9 cellular contexts compared by ENCODE assay signal in genomic region chr2:96225016-96225533, GRCh38. TPM values are rescaled to one million over a fixed set of nuclear protein-coding genes. Genes with fewer than 3 reads are reported as not detected.
DNase-seq lines count a peak whose midpoint lies in the region; ATAC-seq and TF ChIP-seq lines count a peak whose summit lies in the region.
"Had no signal": no experiment of that assay in that cellular context is flagged by ENCODE, and none has a peak within 500 bp of the region (broad histone marks: within the 10 kb centered on the region; RNA-seq: fewer than 3 reads in every experiment).

No MANE protein-coding gene starts in this region.

- TF ChIP-seq POLR2A in breast epithelium (IDR thresholded peaks at IDR 0.05), result no peak

- intact Hi-C loops in mucosa of descending colon (cut with DNase I, micrococcal nuclease), result no loop called here
- intact Hi-C loops in breast epithelium (cut with DNase I; ENCODE audit: low total_unique reads), result no loop called here

- H3K27ac Mint-ChIP-seq in H9, result no peak overlapping the region

- no peak overlapping the region for H3K4ac ChIP-seq in H9 (ENCODE audit: low read depth, low read length)

- H4K91ac ChIP-seq in H9 (ENCODE audit: insufficient read length, low read depth, low read length), result no peak overlapping the region

- H3K4me1 ChIP-seq in mucosa of descending colon (ENCODE audit: low read depth) (no peaks in the 10 kb centered on the region), breast epithelium (no peaks in the 10 kb centered on the region), H9 (ENCODE audit: insufficient read depth, low read length) (no peaks in the 10 kb centered on the region)

- no peak overlapping the region for H3K4me2 ChIP-seq in H9 (ENCODE audit: insufficient read depth, insufficient read length, low read length)

- no peaks in the 10 kb centered on the region for H3K27me3 Mint-ChIP-seq in H9 (ENCODE audit: low read depth)

- peaks cover 11 to 16% of the 10 kb centered on the region in 2 experiments for H3K4me1 Mint-ChIP-seq in H9

- WGBS in H9 (ENCODE audit: extremely low coverage, insufficient read length, low lambda C conversion rate), result no CpG with 5 or more reads among the region's 3 CpGs

- TF ChIP-seq CTCF in mucosa of descending colon (IDR thresholded peaks at IDR 0.05) (no peak), breast epithelium (IDR thresholded peaks at IDR 0.05) (no peak), H9 (conservative IDR thresholded peaks at IDR 0.05) (no peak)

- H2BK20ac ChIP-seq in H9 (ENCODE audit: low read depth, low read length, poor library complexity, severe bottlenecking), result no peak overlapping the region

- H3K9me3 ChIP-seq in mucosa of descending colon (no peaks in the 10 kb centered on the region), breast epithelium (no peaks in the 10 kb centered on the region), H9 (ENCODE audit: control insufficient read depth, low read depth, low read length) (no peaks in the 10 kb centered on the region)

- H3K79me1 ChIP-seq in H9 (ENCODE audit: insufficient read depth, low read depth, low read length, poor library complexity, severe bottlenecking), result no peaks in the 10 kb centered on the region

- H3K27ac ChIP-seq in breast epithelium (peak overlapping the region in 1 of 2 donors; percentile 30), H9 (ENCODE audit: insufficient read length, low read depth, low read length) (no peak overlapping the region)

- H3K27me3 ChIP-seq in breast epithelium (no peaks in the 10 kb centered on the region), H9 (ENCODE audit: insufficient read depth, low read length) (no peaks in the 10 kb centered on the region)

- no peak overlapping the region for H3T11ph ChIP-seq in H9 (ENCODE audit: low read length)

- H3K4me3 Mint-ChIP-seq in H9, result no peak overlapping the region

- H3K9me3 Mint-ChIP-seq in H9, result no peaks in the 10 kb centered on the region

- H3K79me2 ChIP-seq in H9 (ENCODE audit: insufficient read depth, low read length), result no peaks in the 10 kb centered on the region

- H3K18ac ChIP-seq in H9 (ENCODE audit: insufficient read length, low read depth, low read length), result no peak overlapping the region

- H4K5ac ChIP-seq in H9 (ENCODE audit: insufficient read length, low read depth, low read length), result no peak overlapping the region

- H2BK15ac ChIP-seq in H9 (ENCODE audit: low read depth, low read length), result no peak overlapping the region

- no peak overlapping the region for H2BK120ac ChIP-seq in H9 (ENCODE audit: low read depth, low read length, poor library complexity, severe bottlenecking)

- H3K23ac ChIP-seq in H9 (ENCODE audit: insufficient read length, low read depth, low read length), result no peak overlapping the region

- no peaks in the 10 kb centered on the region for H4K20me1 ChIP-seq in H9 (ENCODE audit: control insufficient read depth, insufficient read depth, insufficient read length)

- no peak overlapping the region for H2AK5ac ChIP-seq in H9 (ENCODE audit: insufficient read length, low read length)

- no peak overlapping the region for H4K8ac ChIP-seq in H9 (replicated peaks; ENCODE audit: insufficient read length, low read depth, low read length)

- no peak overlapping the region for H3K56ac ChIP-seq in H9 (ENCODE audit: insufficient read length, low read depth, low read length)

- H2BK12ac ChIP-seq in H9 (ENCODE audit: insufficient read length, low read depth, low read length), result no peak overlapping the region

- H3K36me3 ChIP-seq in mucosa of descending colon (ENCODE audit: low read depth), result no peaks in the 10 kb centered on the region
- H3K36me3 ChIP-seq in breast epithelium, result no peaks in the 10 kb centered on the region

- no peak overlapping the region for H2BK5ac ChIP-seq in H9 (ENCODE audit: insufficient read length, low read length)

- H3K36me3 Mint-ChIP-seq in H9 (ENCODE audit: insufficient read depth in 1 of 3, low read depth in 3 of 3), result no peaks in the 10 kb centered on the region

- no peak overlapping the region for H3K14ac ChIP-seq in H9 (ENCODE audit: insufficient read depth, low read length)

- H3K23me2 ChIP-seq in H9 (ENCODE audit: insufficient read length, low read depth, low read length, poor library complexity, severe bottlenecking), result no peaks in the 10 kb centered on the region

- H3K4me3 ChIP-seq in mucosa of descending colon (no peak overlapping the region), breast epithelium (no peak overlapping the region)

- DNase-seq in MV-4-11 (lab: John Stamatoyannopoulos, UW) (peak; percentile 97), mucosa of descending colon (no peak), breast epithelium (ENCODE audit: low spot score in 2 of 2) (no peak), COR-L47 (lab: John Stamatoyannopoulos, UW) (no peak), H9 (no peak)
- no peak for DNase-seq in activated CD4-positive, CD25-positive, alpha-beta regulatory T cell (lab: John Stamatoyannopoulos, UW)
- DNase-seq: kidney had no signal

- H2AFZ ChIP-seq in H9 (ENCODE audit: low read length), result no peak overlapping the region

- ATAC-seq in GM18858 (IDR thresholded peaks at IDR 0.05; ENCODE audit: unreplicated experiment), result peak; percentile 80
- ATAC-seq in HG02623 (IDR thresholded peaks at IDR 0.05; ENCODE audit: unreplicated experiment), result peak; percentile 75
- ATAC-seq in mucosa of descending colon, result peak; percentile 51

- no peak overlapping the region for H3K9ac ChIP-seq in H9 (ENCODE audit: extremely low read depth, insufficient read length, low read length)

RNA-seq across cellular contexts. Expression of gene STARD7, which starts 16.4 kb away (rescaled TPM):
- total RNA-seq in mucosa of descending colon (100 to 1,000 TPM; 118 to 123 (median 122) TPM), breast epithelium (100 to 1,000 TPM in 1 of 3 donors, 10 to 100 TPM in 2; 84.9 to 133 (median 96.3) TPM), H9 (2021) (212 and 220 TPM in 2 replicates)

RNA-seq across cellular contexts. Expression of gene TMEM127, which starts 40.7 kb away (rescaled TPM):
- total RNA-seq in mucosa of descending colon (100 to 1,000 TPM in 1 of 3 donors, 10 to 100 TPM in 2; 82.3 to 136 (median 87.9) TPM), breast epithelium (10 to 100 TPM; 31.1 to 44.5 (median 35.2) TPM), H9 (2021) (30.1 and 33.9 TPM in 2 replicates)

RNA-seq across cellular contexts. Expression of gene CIAO1, which starts 41.0 kb away (rescaled TPM):
- total RNA-seq in mucosa of descending colon, result 10 to 100 TPM; 57.5 to 67.1 (median 60.6) TPM
- total RNA-seq in breast epithelium, result 100 to 1,000 TPM; 119 to 131 (median 127) TPM
- total RNA-seq in H9 (2021), result 67.6 and 71.9 TPM in 2 replicates
